ENCODE assay signal across 13 cellular contexts in the genomic region with DNA sequence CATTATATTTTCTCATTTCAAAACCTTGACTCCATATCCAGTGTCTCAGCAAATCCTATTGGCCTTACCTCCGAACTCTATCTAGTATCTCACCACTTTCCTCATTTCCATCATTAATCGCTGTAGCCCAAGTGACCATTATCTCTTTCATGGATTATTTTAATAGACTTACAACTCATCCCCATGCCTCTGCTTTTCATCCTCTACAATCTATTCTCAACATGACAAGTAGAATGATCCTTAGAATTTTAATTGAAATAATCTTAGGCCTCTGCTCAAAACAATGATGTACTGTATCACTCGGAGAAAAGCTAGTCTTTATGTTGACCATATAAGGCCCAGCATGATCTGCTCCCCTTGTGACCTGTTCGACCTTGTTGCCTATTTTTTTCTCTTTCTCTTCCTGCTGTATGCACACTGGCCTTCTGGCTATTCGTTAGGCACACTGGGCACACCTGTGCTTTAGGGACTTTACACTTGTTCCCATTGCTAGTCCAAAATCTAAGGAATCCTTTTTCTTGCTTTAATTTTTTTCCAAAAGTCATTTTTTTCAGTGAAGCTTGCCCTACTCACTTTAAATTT. TPM values are rescaled to one million over a fixed set of nuclear protein-coding genes. Genes with fewer than 3 reads are reported as not detected.
DNase-seq lines count a peak whose midpoint lies in the region; ATAC-seq, FAIRE-seq and TF ChIP-seq lines count a peak whose summit lies in the region.
"Had no signal": no experiment of that assay in that cellular context is flagged by ENCODE, and none has a peak within 500 bp of the region (broad histone marks: within the 10 kb centered on the region; RNA-seq: fewer than 3 reads in every experiment).

No MANE protein-coding gene starts in this region.

- CTCF ChIA-PET in activated CD8-positive, alpha-beta memory T cell treated with anti-CD3 and anti-CD28 coated beads, Interleukin-2, amount 10 ng/mL, durations not matched to agents 7 days and 5 days (lab: Charles Lee): interaction anchor here (0.5 kb wide), 1 partner anchor 47 kb away, joined by 3 read pairs; no protein-coding TSS in a partner anchor

- intact Hi-C loops in kidney (cut with DNase I) (no loop called here), stomach (cut with DNase I; ENCODE audit: low total_unique reads) (no loop called here), dorsolateral prefrontal cortex (cut with DNase I) (no loop called here)

- no peak overlapping the region for H3K4me3 ChIP-seq in RWPE2 (ENCODE audit: severe bottlenecking)
- peak overlapping the region; percentile 13 to 26 for H3K4me3 ChIP-seq in kidney (ENCODE audit: low read length in 2 of 2)
- no peak overlapping the region for H3K4me3 ChIP-seq in stomach
- H3K4me3 ChIP-seq in dorsolateral prefrontal cortex: peak overlapping the region in 2 of 59 donors; percentile 0 to 2

- no peaks in the 10 kb centered on the region for H3K36me3 ChIP-seq in RWPE2 (ENCODE audit: low read depth)
- H3K36me3 ChIP-seq in kidney (ENCODE audit: control insufficient read depth in 1 of 2, insufficient read depth in 2 of 2, low read length in 2 of 2): no peaks in the 10 kb centered on the region
- peaks cover 0 to 6% (median 2%) of the 10 kb centered on the region in 4 donors for H3K36me3 ChIP-seq in stomach

- H3K4me1 ChIP-seq in RWPE2 (ENCODE audit: insufficient read depth, poor library complexity, severe bottlenecking) (peaks cover 8% of the 10 kb centered on the region), kidney (ENCODE audit: control insufficient read depth in 1 of 2, insufficient read depth in 1 of 2, low read depth in 1 of 2, low read length in 2 of 2) (peaks cover 0 to 6% of the 10 kb centered on the region in 2 donors), stomach (peaks cover 0 to 52% (median 25%) of the 10 kb centered on the region in 4 donors)

- H3K27ac ChIP-seq in RWPE2 (ENCODE audit: poor library complexity, severe bottlenecking) (peak overlapping the region; percentile 13), kidney (ENCODE audit: low read depth in 2 of 2, low read length in 2 of 2) (peak overlapping the region; percentile 56 to 70), stomach (peak overlapping the region; percentile 51 to 86 (median 67)), dorsolateral prefrontal cortex (peak overlapping the region in 26 of 59 donors; percentile 1 to 79 (median 40))

- H3K27me3 ChIP-seq in RWPE2 (ENCODE audit: insufficient read depth, poor library complexity, severe bottlenecking): no peaks in the 10 kb centered on the region
- no peaks in the 10 kb centered on the region for H3K27me3 ChIP-seq in stomach
- no peaks in the 10 kb centered on the region for H3K27me3 ChIP-seq in dorsolateral prefrontal cortex

- H3K4me3 Mint-ChIP-seq in activated CD8-positive, alpha-beta memory T cell treated with anti-CD3 and anti-CD28 coated beads, Interleukin-2, amount 10 ng/mL, durations not matched to agents 7 days and 5 days: no peak overlapping the region
- no peak overlapping the region for H3K4me3 Mint-ChIP-seq in progenitor cell of endocrine pancreas (ENCODE audit: low read depth)
- H3K4me3 Mint-ChIP-seq: brain had no signal

- H3K9me3 Mint-ChIP-seq in activated CD8-positive, alpha-beta memory T cell treated with anti-CD3 and anti-CD28 coated beads, Interleukin-2, amount 10 ng/mL, durations not matched to agents 7 days and 5 days (ENCODE audit: low read depth): no peaks in the 10 kb centered on the region
- peaks cover 18% of the 10 kb centered on the region for H3K9me3 Mint-ChIP-seq in progenitor cell of endocrine pancreas (ENCODE audit: low read depth)
- H3K9me3 Mint-ChIP-seq: brain had no signal

- DNase-seq in activated CD8-positive, alpha-beta memory T cell treated with anti-CD3 and anti-CD28 coated beads, Interleukin-2, amount 10 ng/mL, durations not matched to agents 7 days and 5 days: no peak
- no peak for DNase-seq in activated CD8-positive, alpha-beta memory T cell treated with anti-CD3 and anti-CD28 coated beads for 24 hours
- DNase-seq in RWPE2 (ENCODE audit: low spot score) (no peak), kidney (no peak), stomach (no peak), progenitor cell of endocrine pancreas (ENCODE audit: low spot score, unreplicated experiment) (no peak), dorsolateral prefrontal cortex (no peak)
- DNase-seq: NCI-H187 treated with DMSO at 0.1 percent for 48 hours had no signal

- 73 to 80% (median 78%) methylated on average over 5 of the region's 5 CpGs for WGBS in stomach, 5 donors

- H3K9me3 ChIP-seq in RWPE2 (ENCODE audit: severe bottlenecking) (no peaks in the 10 kb centered on the region), kidney (ENCODE audit: control insufficient read depth in 1 of 2, low read length in 2 of 2) (no peaks in the 10 kb centered on the region), stomach (no peaks in the 10 kb centered on the region)

- TF ChIP-seq POLR2A in stomach (IDR thresholded peaks at IDR 0.05): no peak

- TF ChIP-seq CTCF in RWPE2 (IDR thresholded peaks at IDR 0.05; ENCODE audit: poor library complexity, severe bottlenecking) (no peak), kidney (IDR thresholded peaks at IDR 0.05; ENCODE audit: borderline replicate concordance, extremely low read depth, insufficient read depth) (no peak), stomach (IDR thresholded peaks at IDR 0.05) (no peak), progenitor cell of endocrine pancreas (IDR thresholded peaks at IDR 0.05; ENCODE audit: unreplicated experiment) (no peak), dorsolateral prefrontal cortex (IDR thresholded peaks at IDR 0.05 in 54 of 56, conservative IDR thresholded peaks at IDR 0.05 in 2 of 56; ENCODE audit: low read depth in 1 of 56, partially characterized antibody in 56 of 56) (no peak)

- H3K9ac ChIP-seq in kidney (ENCODE audit: low read length in 2 of 2): no peak overlapping the region

- H3K4me1 Mint-ChIP-seq in activated CD8-positive, alpha-beta memory T cell treated with anti-CD3 and anti-CD28 coated beads, Interleukin-2, amount 10 ng/mL, durations not matched to agents 7 days and 5 days: peaks cover 54% of the 10 kb centered on the region
- peaks cover 48% of the 10 kb centered on the region for H3K4me1 Mint-ChIP-seq in progenitor cell of endocrine pancreas (ENCODE audit: low read depth)

- no peaks in the 10 kb centered on the region for H3K27me3 Mint-ChIP-seq in activated CD8-positive, alpha-beta memory T cell treated with anti-CD3 and anti-CD28 coated beads, Interleukin-2, amount 10 ng/mL, durations not matched to agents 7 days and 5 days
- H3K27me3 Mint-ChIP-seq in progenitor cell of endocrine pancreas: no peaks in the 10 kb centered on the region
- H3K27me3 Mint-ChIP-seq: brain had no signal

- peak overlapping the region; percentile 22 for H3K27ac Mint-ChIP-seq in activated CD8-positive, alpha-beta memory T cell treated with anti-CD3 and anti-CD28 coated beads, Interleukin-2, amount 10 ng/mL, durations not matched to agents 7 days and 5 days
- H3K27ac Mint-ChIP-seq in progenitor cell of endocrine pancreas: no peak overlapping the region
- H3K27ac Mint-ChIP-seq: brain had no signal

- H3K36me3 Mint-ChIP-seq in activated CD8-positive, alpha-beta memory T cell treated with anti-CD3 and anti-CD28 coated beads, Interleukin-2, amount 10 ng/mL, durations not matched to agents 7 days and 5 days: peaks cover 21% of the 10 kb centered on the region
- peaks cover 30% of the 10 kb centered on the region for H3K36me3 Mint-ChIP-seq in progenitor cell of endocrine pancreas (ENCODE audit: insufficient read depth)
- H3K36me3 Mint-ChIP-seq: brain had no signal

- TF ChIP-seq EP300 in stomach (IDR thresholded peaks at IDR 0.05): no peak

- FAIRE-seq in kidney (lab: Jason Lieb, UNC): no peak
- FAIRE-seq: H1 had no signal

- no peak for ATAC-seq in activated CD8-positive, alpha-beta memory T cell treated with anti-CD3 and anti-CD28 coated beads, Interleukin-2, amount 10 ng/mL, durations not matched to agents 7 days and 5 days
- ATAC-seq in RWPE2 (ENCODE audit: low read depth) (no peak), GM21390 (IDR thresholded peaks at IDR 0.05; ENCODE audit: unreplicated experiment) (no peak)
- ATAC-seq: Panc1 had no signal

RNA-seq across cellular contexts. Expression of a gene that starts 21.4 kb away (rescaled TPM):
- 10 to 100 TPM; 14.4 to 14.8 TPM for total RNA-seq in activated CD8-positive, alpha-beta memory T cell treated with anti-CD3 and anti-CD28 coated beads, Interleukin-2, amount 10 ng/mL, durations not matched to agents 7 days and 5 days
- total RNA-seq in kidney: 18.8 TPM
- 31.0 TPM for polyA plus RNA-seq in kidney (ENCODE audit: insufficient read depth, low read depth, low replicate concordance)
- total RNA-seq in stomach: 10 to 100 TPM in 1 of 5 donors, 1 to 10 TPM in 4; 4.5 to 16.3 (median 5.8) TPM
- 10 to 100 TPM; 12.4 to 19.3 (median 12.4) TPM for polyA plus RNA-seq in stomach
- 27.4 and 30.0 TPM in 2 replicates for total RNA-seq in progenitor cell of endocrine pancreas
- total RNA-seq in dorsolateral prefrontal cortex: 10 to 100 TPM in 118 of 120 experiments, 1 to 10 TPM in 2; 9.4 to 25.7 (median 18.1) TPM

RNA-seq across cellular contexts. Expression of a gene that starts 52.8 kb away (rescaled TPM):
- 100 to 1,000 TPM in 1 of 2 experiments, 10 to 100 TPM in 1; 71.3 to 150 TPM for total RNA-seq in activated CD8-positive, alpha-beta memory T cell treated with anti-CD3 and anti-CD28 coated beads, Interleukin-2, amount 10 ng/mL, durations not matched to agents 7 days and 5 days
- 12.2 TPM for total RNA-seq in kidney
- polyA plus RNA-seq in kidney (ENCODE audit: insufficient read depth, low read depth, low replicate concordance): 11.2 TPM
- total RNA-seq in stomach: 100 to 1,000 TPM in 1 of 5 donors, 10 to 100 TPM in 1, 1 to 10 TPM in 2, not detected in 1; 3.8 to 115 (median 12.8) TPM
- 1 to 10 TPM; 3.5 to 5.2 (median 4.2) TPM for polyA plus RNA-seq in stomach
- 6.0 and 7.4 TPM in 2 replicates for total RNA-seq in progenitor cell of endocrine pancreas
- total RNA-seq in dorsolateral prefrontal cortex: 10 to 100 TPM in 3 of 120 experiments, 1 to 10 TPM in 117; 1.3 to 16.9 (median 4.2) TPM
- polyA plus RNA-seq: neural cell had no signal

Comparison
In these comparisons a context has a peak if more than half of its experiments do, and no peak if none do; other contexts are left out.
1. H3K4me3 ChIP-seq: peak in kidney (2 of 2); none in RWPE2 (single experiment) and stomach (0 of 4).